1 cellular context compared by ENCODE assay signal in the genomic region with DNA sequence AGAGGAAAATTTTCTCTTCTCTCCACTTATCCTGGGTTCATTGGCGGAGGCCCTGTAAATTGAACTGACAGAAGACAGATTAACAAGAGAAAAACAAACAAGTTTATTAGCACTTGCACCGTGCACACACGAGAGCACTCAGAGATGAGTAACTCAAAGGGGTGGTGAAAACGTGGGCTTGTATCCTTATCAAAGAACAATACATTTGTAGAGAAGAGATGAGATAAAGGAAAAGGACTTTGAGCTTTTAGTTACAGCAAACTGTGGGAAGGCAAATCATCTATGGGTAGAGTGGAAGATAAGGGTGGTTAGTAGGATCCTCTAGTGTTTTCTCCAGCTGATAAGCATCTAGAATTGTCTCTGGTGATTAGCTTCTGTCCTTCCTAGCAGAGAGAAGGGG.
TF ChIP-seq lines count a peak whose summit lies in the region.

No MANE protein-coding gene starts in this region.

TF ChIP-seq in HepG2, 621 proteins besides CTCF, POLR2A, EP300 and RAD21 (continued from another document and continues in another):
- TF ChIP-seq, protein P1, sequence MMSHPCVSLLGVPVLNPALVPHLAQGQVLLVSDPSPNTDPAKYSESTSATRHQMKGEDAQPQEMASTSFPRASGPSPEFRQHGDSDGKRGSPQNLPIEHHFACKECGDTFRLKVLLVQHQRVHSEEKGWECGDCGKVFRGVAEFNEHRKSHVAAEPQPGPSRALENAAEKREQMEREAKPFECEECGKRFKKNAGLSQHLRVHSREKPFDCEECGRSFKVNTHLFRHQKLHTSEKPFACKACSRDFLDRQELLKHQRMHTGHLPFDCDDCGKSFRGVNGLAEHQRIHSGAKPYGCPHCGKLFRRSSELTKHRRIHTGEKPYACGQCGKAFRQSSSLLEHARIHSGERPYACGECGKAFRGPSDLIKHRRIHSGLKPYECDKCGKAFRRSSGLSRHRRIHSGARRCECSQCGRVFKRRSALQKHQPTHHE (CRISPR knock-in tag; IDR thresholded peaks at IDR 0.05; ENCODE audit: borderline replicate concordance): no peak
- TF ChIP-seq ELF1 (CRISPR knock-in tag; IDR thresholded peaks at IDR 0.05) (no peak), NR2F6 (IDR thresholded peaks at IDR 0.05) (0 out of 2 replicates have a peak, but pooled peaks have one; percentile 8), NR2F6 (CRISPR knock-in tag; IDR thresholded peaks at IDR 0.05) (no peak), MAZ (IDR thresholded peaks at IDR 0.05; ENCODE audit: borderline replicate concordance, low read depth, low read length) (no peak), MAZ (CRISPR knock-in tag; IDR thresholded peaks at IDR 0.05; ENCODE audit: low read depth) (no peak), FOSL2 (CRISPR knock-in tag; IDR thresholded peaks at IDR 0.05) (peak; percentile 68), ZNF484 (CRISPR knock-in tag; IDR thresholded peaks at IDR 0.05; ENCODE audit: borderline replicate concordance, low read depth) (no peak), ZNF546 (CRISPR knock-in tag; conservative IDR thresholded peaks at IDR 0.05) (no peak), FOXJ3 (CRISPR knock-in tag; IDR thresholded peaks at IDR 0.05; ENCODE audit: borderline replicate concordance) (no peak), HHEX (CRISPR knock-in tag; IDR thresholded peaks at IDR 0.05) (peak; percentile 47; the same call in 1 of the 2 replicates), CHCHD3 (CRISPR knock-in tag; IDR thresholded peaks at IDR 0.05) (no peak), NR2F1 (CRISPR knock-in tag; IDR thresholded peaks at IDR 0.05) (no peak), ASH2L (IDR thresholded peaks at IDR 0.05; ENCODE audit: insufficient read length, low read depth, low read length) (no peak), FLYWCH1 (CRISPR knock-in tag; IDR thresholded peaks at IDR 0.05) (no peak), GFI1 (CRISPR knock-in tag; IDR thresholded peaks at IDR 0.05; ENCODE audit: borderline replicate concordance) (peak; percentile 63; the same call in 1 of the 2 replicates), HMG20A (CRISPR knock-in tag; IDR thresholded peaks at IDR 0.05; ENCODE audit: borderline replicate concordance) (peak; percentile 50; the same call in 1 of the 2 replicates), ZNF607 (CRISPR knock-in tag; IDR thresholded peaks at IDR 0.05; ENCODE audit: borderline replicate concordance) (no peak), MAFG (CRISPR knock-in tag; IDR thresholded peaks at IDR 0.05) (no peak), TBX3 (IDR thresholded peaks at IDR 0.05; ENCODE audit: borderline replicate concordance) (peak; percentile 49; the same call in 1 of the 2 replicates), XBP1 (CRISPR knock-in tag; IDR thresholded peaks at IDR 0.05) (no peak), HNF4A (CRISPR knock-in tag; IDR thresholded peaks at IDR 0.05) (peak; percentile 69), SSRP1 (CRISPR knock-in tag; IDR thresholded peaks at IDR 0.05) (no peak), HNRNPL (IDR thresholded peaks at IDR 0.05; ENCODE audit: low read depth, low read length) (no peak), GATA4 (IDR thresholded peaks at IDR 0.05; ENCODE audit: borderline replicate concordance, low read depth) (peak; percentile 92), KLF6 (CRISPR knock-in tag; IDR thresholded peaks at IDR 0.05) (no peak), TBP (CRISPR knock-in tag; IDR thresholded peaks at IDR 0.05) (no peak), ZNF652 (CRISPR knock-in tag; IDR thresholded peaks at IDR 0.05; ENCODE audit: borderline replicate concordance, low read depth) (no peak), SMC3 (IDR thresholded peaks at IDR 0.05; ENCODE audit: low read length) (no peak), NAIF1 (CRISPR knock-in tag; IDR thresholded peaks at IDR 0.05; ENCODE audit: borderline replicate concordance) (no peak), SOX6 (IDR thresholded peaks at IDR 0.05) (no peak), SOX6 (CRISPR knock-in tag; IDR thresholded peaks at IDR 0.05) (peak; percentile 94), ZFAT (CRISPR knock-in tag; conservative IDR thresholded peaks at IDR 0.05) (no peak), SP5 (CRISPR knock-in tag; IDR thresholded peaks at IDR 0.05; ENCODE audit: borderline replicate concordance, low read depth) (peak; percentile 33; the same call in 1 of the 2 replicates), ZBTB7B (CRISPR knock-in tag; IDR thresholded peaks at IDR 0.05) (no peak), NONO (IDR thresholded peaks at IDR 0.05) (no peak), NONO (CRISPR knock-in tag; conservative IDR thresholded peaks at IDR 0.05) (no peak)
- TF ChIP-seq, protein P2, sequence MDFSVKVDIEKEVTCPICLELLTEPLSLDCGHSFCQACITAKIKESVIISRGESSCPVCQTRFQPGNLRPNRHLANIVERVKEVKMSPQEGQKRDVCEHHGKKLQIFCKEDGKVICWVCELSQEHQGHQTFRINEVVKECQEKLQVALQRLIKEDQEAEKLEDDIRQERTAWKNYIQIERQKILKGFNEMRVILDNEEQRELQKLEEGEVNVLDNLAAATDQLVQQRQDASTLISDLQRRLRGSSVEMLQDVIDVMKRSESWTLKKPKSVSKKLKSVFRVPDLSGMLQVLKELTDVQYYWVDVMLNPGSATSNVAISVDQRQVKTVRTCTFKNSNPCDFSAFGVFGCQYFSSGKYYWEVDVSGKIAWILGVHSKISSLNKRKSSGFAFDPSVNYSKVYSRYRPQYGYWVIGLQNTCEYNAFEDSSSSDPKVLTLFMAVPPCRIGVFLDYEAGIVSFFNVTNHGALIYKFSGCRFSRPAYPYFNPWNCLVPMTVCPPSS (IDR thresholded peaks at IDR 0.05): no peak
- TF ChIP-seq, protein P3, sequence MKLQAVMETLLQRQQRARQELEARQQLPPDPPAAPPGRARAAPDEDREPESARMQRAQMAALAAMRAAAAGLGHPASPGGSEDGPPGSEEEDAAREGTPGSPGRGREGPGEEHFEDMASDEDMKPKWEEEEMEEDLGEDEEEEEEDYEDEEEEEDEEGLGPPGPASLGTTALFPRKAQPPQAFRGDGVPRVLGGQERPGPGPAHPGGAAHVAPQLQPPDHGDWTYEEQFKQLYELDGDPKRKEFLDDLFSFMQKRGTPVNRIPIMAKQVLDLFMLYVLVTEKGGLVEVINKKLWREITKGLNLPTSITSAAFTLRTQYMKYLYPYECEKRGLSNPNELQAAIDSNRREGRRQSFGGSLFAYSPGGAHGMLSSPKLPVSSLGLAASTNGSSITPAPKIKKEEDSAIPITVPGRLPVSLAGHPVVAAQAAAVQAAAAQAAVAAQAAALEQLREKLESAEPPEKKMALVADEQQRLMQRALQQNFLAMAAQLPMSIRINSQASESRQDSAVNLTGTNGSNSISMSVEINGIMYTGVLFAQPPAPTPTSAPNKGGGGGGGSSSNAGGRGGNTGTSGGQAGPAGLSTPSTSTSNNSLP (IDR thresholded peaks at IDR 0.05; ENCODE audit: low read depth, low read length): no peak
- TF ChIP-seq, protein P4, sequence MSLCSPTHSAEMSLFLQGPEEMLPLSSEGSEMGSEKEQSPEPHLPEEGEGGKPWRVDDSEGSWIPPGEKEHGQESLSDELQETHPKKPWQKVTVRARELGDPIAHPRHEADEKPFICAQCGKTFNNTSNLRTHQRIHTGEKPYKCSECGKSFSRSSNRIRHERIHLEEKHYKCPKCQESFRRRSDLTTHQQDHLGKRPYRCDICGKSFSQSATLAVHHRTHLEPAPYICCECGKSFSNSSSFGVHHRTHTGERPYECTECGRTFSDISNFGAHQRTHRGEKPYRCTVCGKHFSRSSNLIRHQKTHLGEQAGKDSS (CRISPR knock-in tag; IDR thresholded peaks at IDR 0.05; ENCODE audit: borderline replicate concordance, low read depth): peak; percentile 59; the same call in 1 of the 2 replicates
- TF ChIP-seq, protein P5, sequence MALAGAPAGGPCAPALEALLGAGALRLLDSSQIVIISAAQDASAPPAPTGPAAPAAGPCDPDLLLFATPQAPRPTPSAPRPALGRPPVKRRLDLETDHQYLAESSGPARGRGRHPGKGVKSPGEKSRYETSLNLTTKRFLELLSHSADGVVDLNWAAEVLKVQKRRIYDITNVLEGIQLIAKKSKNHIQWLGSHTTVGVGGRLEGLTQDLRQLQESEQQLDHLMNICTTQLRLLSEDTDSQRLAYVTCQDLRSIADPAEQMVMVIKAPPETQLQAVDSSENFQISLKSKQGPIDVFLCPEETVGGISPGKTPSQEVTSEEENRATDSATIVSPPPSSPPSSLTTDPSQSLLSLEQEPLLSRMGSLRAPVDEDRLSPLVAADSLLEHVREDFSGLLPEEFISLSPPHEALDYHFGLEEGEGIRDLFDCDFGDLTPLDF (CRISPR knock-in tag; IDR thresholded peaks at IDR 0.05): no peak
- TF ChIP-seq, protein P6, sequence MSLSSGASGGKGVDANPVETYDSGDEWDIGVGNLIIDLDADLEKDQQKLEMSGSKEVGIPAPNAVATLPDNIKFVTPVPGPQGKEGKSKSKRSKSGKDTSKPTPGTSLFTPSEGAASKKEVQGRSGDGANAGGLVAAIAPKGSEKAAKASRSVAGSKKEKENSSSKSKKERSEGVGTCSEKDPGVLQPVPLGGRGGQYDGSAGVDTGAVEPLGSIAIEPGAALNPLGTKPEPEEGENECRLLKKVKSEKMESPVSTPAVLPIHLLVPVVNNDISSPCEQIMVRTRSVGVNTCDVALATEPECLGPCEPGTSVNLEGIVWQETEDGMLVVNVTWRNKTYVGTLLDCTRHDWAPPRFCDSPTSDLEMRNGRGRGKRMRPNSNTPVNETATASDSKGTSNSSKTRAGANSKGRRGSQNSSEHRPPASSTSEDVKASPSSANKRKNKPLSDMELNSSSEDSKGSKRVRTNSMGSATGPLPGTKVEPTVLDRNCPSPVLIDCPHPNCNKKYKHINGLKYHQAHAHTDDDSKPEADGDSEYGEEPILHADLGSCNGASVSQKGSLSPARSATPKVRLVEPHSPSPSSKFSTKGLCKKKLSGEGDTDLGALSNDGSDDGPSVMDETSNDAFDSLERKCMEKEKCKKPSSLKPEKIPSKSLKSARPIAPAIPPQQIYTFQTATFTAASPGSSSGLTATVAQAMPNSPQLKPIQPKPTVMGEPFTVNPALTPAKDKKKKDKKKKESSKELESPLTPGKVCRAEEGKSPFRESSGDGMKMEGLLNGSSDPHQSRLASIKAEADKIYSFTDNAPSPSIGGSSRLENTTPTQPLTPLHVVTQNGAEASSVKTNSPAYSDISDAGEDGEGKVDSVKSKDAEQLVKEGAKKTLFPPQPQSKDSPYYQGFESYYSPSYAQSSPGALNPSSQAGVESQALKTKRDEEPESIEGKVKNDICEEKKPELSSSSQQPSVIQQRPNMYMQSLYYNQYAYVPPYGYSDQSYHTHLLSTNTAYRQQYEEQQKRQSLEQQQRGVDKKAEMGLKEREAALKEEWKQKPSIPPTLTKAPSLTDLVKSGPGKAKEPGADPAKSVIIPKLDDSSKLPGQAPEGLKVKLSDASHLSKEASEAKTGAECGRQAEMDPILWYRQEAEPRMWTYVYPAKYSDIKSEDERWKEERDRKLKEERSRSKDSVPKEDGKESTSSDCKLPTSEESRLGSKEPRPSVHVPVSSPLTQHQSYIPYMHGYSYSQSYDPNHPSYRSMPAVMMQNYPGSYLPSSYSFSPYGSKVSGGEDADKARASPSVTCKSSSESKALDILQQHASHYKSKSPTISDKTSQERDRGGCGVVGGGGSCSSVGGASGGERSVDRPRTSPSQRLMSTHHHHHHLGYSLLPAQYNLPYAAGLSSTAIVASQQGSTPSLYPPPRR (CRISPR knock-in tag; IDR thresholded peaks at IDR 0.05; ENCODE audit: borderline replicate concordance): peak; percentile 80
- TF ChIP-seq, protein P7, sequence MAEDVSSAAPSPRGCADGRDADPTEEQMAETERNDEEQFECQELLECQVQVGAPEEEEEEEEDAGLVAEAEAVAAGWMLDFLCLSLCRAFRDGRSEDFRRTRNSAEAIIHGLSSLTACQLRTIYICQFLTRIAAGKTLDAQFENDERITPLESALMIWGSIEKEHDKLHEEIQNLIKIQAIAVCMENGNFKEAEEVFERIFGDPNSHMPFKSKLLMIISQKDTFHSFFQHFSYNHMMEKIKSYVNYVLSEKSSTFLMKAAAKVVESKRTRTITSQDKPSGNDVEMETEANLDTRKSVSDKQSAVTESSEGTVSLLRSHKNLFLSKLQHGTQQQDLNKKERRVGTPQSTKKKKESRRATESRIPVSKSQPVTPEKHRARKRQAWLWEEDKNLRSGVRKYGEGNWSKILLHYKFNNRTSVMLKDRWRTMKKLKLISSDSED (CRISPR knock-in tag; IDR thresholded peaks at IDR 0.05): no peak
- TF ChIP-seq, protein P8, sequence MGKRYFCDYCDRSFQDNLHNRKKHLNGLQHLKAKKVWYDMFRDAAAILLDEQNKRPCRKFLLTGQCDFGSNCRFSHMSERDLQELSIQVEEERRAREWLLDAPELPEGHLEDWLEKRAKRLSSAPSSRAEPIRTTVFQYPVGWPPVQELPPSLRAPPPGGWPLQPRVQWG (CRISPR knock-in tag; IDR thresholded peaks at IDR 0.05; ENCODE audit: borderline replicate concordance, low read depth): no peak
- TF ChIP-seq, protein P9, sequence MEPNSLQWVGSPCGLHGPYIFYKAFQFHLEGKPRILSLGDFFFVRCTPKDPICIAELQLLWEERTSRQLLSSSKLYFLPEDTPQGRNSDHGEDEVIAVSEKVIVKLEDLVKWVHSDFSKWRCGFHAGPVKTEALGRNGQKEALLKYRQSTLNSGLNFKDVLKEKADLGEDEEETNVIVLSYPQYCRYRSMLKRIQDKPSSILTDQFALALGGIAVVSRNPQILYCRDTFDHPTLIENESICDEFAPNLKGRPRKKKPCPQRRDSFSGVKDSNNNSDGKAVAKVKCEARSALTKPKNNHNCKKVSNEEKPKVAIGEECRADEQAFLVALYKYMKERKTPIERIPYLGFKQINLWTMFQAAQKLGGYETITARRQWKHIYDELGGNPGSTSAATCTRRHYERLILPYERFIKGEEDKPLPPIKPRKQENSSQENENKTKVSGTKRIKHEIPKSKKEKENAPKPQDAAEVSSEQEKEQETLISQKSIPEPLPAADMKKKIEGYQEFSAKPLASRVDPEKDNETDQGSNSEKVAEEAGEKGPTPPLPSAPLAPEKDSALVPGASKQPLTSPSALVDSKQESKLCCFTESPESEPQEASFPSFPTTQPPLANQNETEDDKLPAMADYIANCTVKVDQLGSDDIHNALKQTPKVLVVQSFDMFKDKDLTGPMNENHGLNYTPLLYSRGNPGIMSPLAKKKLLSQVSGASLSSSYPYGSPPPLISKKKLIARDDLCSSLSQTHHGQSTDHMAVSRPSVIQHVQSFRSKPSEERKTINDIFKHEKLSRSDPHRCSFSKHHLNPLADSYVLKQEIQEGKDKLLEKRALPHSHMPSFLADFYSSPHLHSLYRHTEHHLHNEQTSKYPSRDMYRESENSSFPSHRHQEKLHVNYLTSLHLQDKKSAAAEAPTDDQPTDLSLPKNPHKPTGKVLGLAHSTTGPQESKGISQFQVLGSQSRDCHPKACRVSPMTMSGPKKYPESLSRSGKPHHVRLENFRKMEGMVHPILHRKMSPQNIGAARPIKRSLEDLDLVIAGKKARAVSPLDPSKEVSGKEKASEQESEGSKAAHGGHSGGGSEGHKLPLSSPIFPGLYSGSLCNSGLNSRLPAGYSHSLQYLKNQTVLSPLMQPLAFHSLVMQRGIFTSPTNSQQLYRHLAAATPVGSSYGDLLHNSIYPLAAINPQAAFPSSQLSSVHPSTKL (CRISPR knock-in tag; IDR thresholded peaks at IDR 0.05): peak; percentile 75
- TF ChIP-seq, protein P10, sequence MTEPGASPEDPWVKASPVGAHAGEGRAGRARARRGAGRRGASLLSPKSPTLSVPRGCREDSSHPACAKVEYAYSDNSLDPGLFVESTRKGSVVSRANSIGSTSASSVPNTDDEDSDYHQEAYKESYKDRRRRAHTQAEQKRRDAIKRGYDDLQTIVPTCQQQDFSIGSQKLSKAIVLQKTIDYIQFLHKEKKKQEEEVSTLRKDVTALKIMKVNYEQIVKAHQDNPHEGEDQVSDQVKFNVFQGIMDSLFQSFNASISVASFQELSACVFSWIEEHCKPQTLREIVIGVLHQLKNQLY (CRISPR knock-in tag; IDR thresholded peaks at IDR 0.05): no peak
- TF ChIP-seq, protein P11, sequence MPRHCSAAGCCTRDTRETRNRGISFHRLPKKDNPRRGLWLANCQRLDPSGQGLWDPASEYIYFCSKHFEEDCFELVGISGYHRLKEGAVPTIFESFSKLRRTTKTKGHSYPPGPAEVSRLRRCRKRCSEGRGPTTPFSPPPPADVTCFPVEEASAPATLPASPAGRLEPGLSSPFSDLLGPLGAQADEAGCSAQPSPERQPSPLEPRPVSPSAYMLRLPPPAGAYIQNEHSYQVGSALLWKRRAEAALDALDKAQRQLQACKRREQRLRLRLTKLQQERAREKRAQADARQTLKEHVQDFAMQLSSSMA (CRISPR knock-in tag; IDR thresholded peaks at IDR 0.05): no peak
